ENCODE assay signal across 10 cellular contexts in the genomic region with DNA sequence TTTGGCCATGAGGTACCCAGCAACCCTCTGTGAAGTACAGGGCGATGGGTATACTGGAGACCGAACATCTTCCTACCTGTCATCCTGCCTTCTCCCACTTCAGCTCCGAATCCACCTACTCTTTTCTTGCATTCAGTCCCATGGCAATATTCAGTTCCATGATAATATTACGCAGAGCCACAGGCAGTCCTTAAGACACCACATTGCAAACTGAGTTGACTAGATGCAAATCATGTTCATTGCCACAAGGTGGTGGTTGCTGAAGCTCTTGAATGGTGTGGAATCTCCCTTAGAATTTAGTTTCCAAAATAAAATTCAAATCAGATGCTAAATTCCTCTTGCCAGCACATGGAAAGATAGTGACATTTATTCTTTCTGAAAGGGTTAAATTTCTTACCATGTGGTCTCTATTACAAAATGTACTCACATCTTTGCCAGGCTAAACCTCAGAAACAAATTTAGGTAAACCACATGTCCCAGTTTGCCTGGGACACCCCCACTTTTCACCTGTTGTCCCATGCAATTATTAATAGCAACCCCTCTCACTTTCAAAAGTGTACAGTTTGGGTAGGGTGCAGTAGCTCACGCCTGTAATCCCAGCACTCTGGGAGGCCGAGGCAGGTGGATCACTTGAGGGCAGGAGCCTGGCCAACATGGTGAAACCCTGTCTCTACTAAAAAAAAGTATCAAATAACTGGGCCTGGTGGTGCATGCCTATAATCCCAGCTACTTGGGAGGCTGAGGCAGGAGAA. TPM values are rescaled to one million over a fixed set of nuclear protein-coding genes. Genes with fewer than 3 reads are reported as not detected.
DNase-seq lines count a peak whose midpoint lies in the region; ATAC-seq and TF ChIP-seq lines count a peak whose summit lies in the region.
"Had no signal": no experiment of that assay in that cellular context is flagged by ENCODE, and none has a peak within 500 bp of the region (broad histone marks: within the 10 kb centered on the region; RNA-seq: fewer than 3 reads in every experiment).

No MANE protein-coding gene starts in this region.

- no peaks in the 10 kb centered on the region for H3K79me2 ChIP-seq in KMS-11 (ENCODE audit: insufficient read depth, low read depth)

- TF ChIP-seq CTCF in KMS-11 (conservative IDR thresholded peaks at IDR 0.05; ENCODE audit: low read depth, low read length) (peak; percentile 39), cardiac fibroblast (IDR thresholded peaks at IDR 0.05; ENCODE audit: low read depth, low read length) (peak; percentile 17), neural crest cell (conservative IDR thresholded peaks at IDR 0.05) (peak; percentile 36), mesothelial cell of epicardium (IDR thresholded peaks at IDR 0.05; ENCODE audit: unreplicated experiment) (no peak)

- H3K27me3 ChIP-seq in KMS-11 (ENCODE audit: insufficient read depth, low read depth) = peaks cover 5% of the 10 kb centered on the region; the same call in 1 of the 2 replicates

- peak overlapping the region; percentile 13; the same call in 1 of the 2 replicates for H3K4me2 ChIP-seq in KMS-11

- no peaks in the 10 kb centered on the region for H4K20me1 ChIP-seq in KMS-11 (ENCODE audit: insufficient read depth)

- peaks cover 16% of the 10 kb centered on the region for H3K4me1 Mint-ChIP-seq in neural crest cell
- peaks cover 12% of the 10 kb centered on the region for H3K4me1 Mint-ChIP-seq in mesothelial cell of epicardium

- H3K4me3 ChIP-seq in KMS-11 (IDR thresholded peaks at IDR 0.05; ENCODE audit: insufficient read depth, low read depth, low read length) = no peak overlapping the region
- H3K4me3 ChIP-seq in cardiac fibroblast (replicated peaks in 1 of 2; ENCODE audit: low read depth in 2 of 2, low read length in 2 of 2) = no peak overlapping the region
- H3K4me3 ChIP-seq: mucosa of descending colon had no signal

- H3K36me3 Mint-ChIP-seq in neural crest cell (ENCODE audit: low read depth) (no peaks in the 10 kb centered on the region), mesothelial cell of epicardium (no peaks in the 10 kb centered on the region)

- H3K9me3 Mint-ChIP-seq in neural crest cell = no peaks in the 10 kb centered on the region
- no peaks in the 10 kb centered on the region for H3K9me3 Mint-ChIP-seq in mesothelial cell of epicardium

- ATAC-seq in GM18519 (IDR thresholded peaks at IDR 0.05; ENCODE audit: low FRiP score, unreplicated experiment) (no peak), HG02973 (IDR thresholded peaks at IDR 0.05; ENCODE audit: unreplicated experiment) (no peak)
- ATAC-seq: mucosa of descending colon had no signal

- H3K4me3 Mint-ChIP-seq in neural crest cell (peak overlapping the region; percentile 39), mesothelial cell of epicardium (no peak overlapping the region)

- peaks cover 41% of the 10 kb centered on the region for H3K4me1 ChIP-seq in KMS-11 (ENCODE audit: low read depth, poor library complexity, severe bottlenecking)

- H3K9ac ChIP-seq in KMS-11 = no peak overlapping the region

- peaks cover 19% of the 10 kb centered on the region for H3K27me3 Mint-ChIP-seq in neural crest cell (ENCODE audit: low read depth)
- H3K27me3 Mint-ChIP-seq in mesothelial cell of epicardium (ENCODE audit: low read depth) = peaks cover 6% of the 10 kb centered on the region

- no peak overlapping the region for H2AFZ ChIP-seq in KMS-11 (ENCODE audit: low read depth)

- no peaks in the 10 kb centered on the region for H3K36me3 ChIP-seq in KMS-11 (ENCODE audit: insufficient read depth)

- H3K27ac ChIP-seq in KMS-11 = no peak overlapping the region

- H3K27ac Mint-ChIP-seq in neural crest cell (ENCODE audit: unreplicated experiment) (no peak overlapping the region), mesothelial cell of epicardium (no peak overlapping the region)

- peak; percentile 8 for DNase-seq in DMS114 treated with DMSO at 0.1 percent for 48 hours (lab: John Stamatoyannopoulos, UW; ENCODE audit: unreplicated experiment)
- peak; percentile 24 to 36 for DNase-seq in cardiac fibroblast (ENCODE audit: low read depth in 2 of 2)
- DNase-seq in neural crest cell (ENCODE audit: low read depth, low spot score) = no peak
- DNase-seq in mesothelial cell of epicardium (ENCODE audit: low spot score in 2 of 2, unreplicated experiment in 2 of 2) = no peak
- DNase-seq: activated CD4-positive, CD25-positive, alpha-beta regulatory T cell; Karpas-422; mucosa of descending colon had no signal

RNA-seq across cellular contexts. Expression of a gene that starts 1.7 kb away (rescaled TPM):
- 0.79 TPM in 1 of 2 replicates, not detected in the other for total RNA-seq in neural crest cell
- 0.34 to 1.1 TPM (median 0.44 TPM) in 3 replicates for total RNA-seq in mesothelial cell of epicardium

RNA-seq across cellular contexts. Expression of a gene that starts 17.1 kb away (rescaled TPM):
- total RNA-seq in neural crest cell (24.7 and 27.0 TPM in 2 replicates), mesothelial cell of epicardium (37.3 to 40.4 TPM (median 40.1 TPM) in 3 replicates)

Comparison
In these comparisons a context has a peak if more than half of its experiments do, and no peak if none do; other contexts are left out.
1. DNase-seq: peak in DMS114 treated with DMSO at 0.1 percent for 48 hours (single experiment) and cardiac fibroblast (2 of 2); none in neural crest cell (single experiment) and mesothelial cell of epicardium (0 of 2).